Comparison of ENCODE assay signal across 1 cellular context in the genomic region with DNA sequence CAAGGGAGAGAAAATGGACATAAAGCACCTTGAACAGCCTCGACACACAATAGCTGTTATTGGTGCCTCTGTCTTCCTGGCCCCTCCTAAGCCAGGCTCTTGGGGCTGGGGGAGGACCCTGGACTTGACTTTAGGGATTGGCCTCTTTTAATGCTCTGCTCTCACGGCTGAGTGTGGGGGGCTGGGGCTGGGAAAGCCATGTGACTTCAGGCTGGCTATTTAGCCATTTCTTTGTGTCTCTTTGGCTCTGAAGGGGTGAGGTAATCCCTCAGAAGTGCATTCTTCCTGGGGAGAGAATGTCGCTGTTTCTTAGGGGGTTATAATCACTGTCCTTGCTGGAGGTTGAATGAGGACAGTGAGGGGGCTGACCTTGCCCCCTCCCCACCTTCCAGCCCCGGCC.
TF ChIP-seq lines count a peak whose summit lies in the region.

No MANE protein-coding gene starts in this region.

TF ChIP-seq in HEK293, 187 proteins besides CTCF, POLR2A, EP300 and RAD21 (continued from another document):
- TF ChIP-seq, protein P1, sequence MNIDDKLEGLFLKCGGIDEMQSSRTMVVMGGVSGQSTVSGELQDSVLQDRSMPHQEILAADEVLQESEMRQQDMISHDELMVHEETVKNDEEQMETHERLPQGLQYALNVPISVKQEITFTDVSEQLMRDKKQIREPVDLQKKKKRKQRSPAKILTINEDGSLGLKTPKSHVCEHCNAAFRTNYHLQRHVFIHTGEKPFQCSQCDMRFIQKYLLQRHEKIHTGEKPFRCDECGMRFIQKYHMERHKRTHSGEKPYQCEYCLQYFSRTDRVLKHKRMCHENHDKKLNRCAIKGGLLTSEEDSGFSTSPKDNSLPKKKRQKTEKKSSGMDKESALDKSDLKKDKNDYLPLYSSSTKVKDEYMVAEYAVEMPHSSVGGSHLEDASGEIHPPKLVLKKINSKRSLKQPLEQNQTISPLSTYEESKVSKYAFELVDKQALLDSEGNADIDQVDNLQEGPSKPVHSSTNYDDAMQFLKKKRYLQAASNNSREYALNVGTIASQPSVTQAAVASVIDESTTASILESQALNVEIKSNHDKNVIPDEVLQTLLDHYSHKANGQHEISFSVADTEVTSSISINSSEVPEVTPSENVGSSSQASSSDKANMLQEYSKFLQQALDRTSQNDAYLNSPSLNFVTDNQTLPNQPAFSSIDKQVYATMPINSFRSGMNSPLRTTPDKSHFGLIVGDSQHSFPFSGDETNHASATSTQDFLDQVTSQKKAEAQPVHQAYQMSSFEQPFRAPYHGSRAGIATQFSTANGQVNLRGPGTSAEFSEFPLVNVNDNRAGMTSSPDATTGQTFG (tag by site-specific recombination; IDR thresholded peaks at IDR 0.05; ENCODE audit: borderline replicate concordance): no peak
- no peak for TF ChIP-seq WT1 (tag by site-specific recombination; IDR thresholded peaks at IDR 0.05)
- peak; percentile 30; the same call in 1 of the 2 replicates for TF ChIP-seq ZNF341 (tag by site-specific recombination; IDR thresholded peaks at IDR 0.05; ENCODE audit: low read depth)
- no peak for TF ChIP-seq IKZF3 (tag by site-specific recombination; IDR thresholded peaks at IDR 0.05)
- TF ChIP-seq ZSCAN30 (tag by site-specific recombination; IDR thresholded peaks at IDR 0.05): 0 out of 2 replicates have a peak, but pooled peaks have one; percentile 9
- no peak for TF ChIP-seq OVOL3 (tag by site-specific recombination; IDR thresholded peaks at IDR 0.05)
- TF ChIP-seq ZNF585B (tag by site-specific recombination; IDR thresholded peaks at IDR 0.05): no peak
- TF ChIP-seq FEZF1 (tag by site-specific recombination; IDR thresholded peaks at IDR 0.05): peak; percentile 41
- no peak for TF ChIP-seq ZNF350 (tag by site-specific recombination; IDR thresholded peaks at IDR 0.05)
- 0 out of 2 replicates have a peak, but pooled peaks have one; percentile 26 for TF ChIP-seq ZBTB48 (tag by site-specific recombination; IDR thresholded peaks at IDR 0.05)
- no peak for TF ChIP-seq ZNF157 (tag by site-specific recombination; IDR thresholded peaks at IDR 0.05)
- TF ChIP-seq, protein P2, sequence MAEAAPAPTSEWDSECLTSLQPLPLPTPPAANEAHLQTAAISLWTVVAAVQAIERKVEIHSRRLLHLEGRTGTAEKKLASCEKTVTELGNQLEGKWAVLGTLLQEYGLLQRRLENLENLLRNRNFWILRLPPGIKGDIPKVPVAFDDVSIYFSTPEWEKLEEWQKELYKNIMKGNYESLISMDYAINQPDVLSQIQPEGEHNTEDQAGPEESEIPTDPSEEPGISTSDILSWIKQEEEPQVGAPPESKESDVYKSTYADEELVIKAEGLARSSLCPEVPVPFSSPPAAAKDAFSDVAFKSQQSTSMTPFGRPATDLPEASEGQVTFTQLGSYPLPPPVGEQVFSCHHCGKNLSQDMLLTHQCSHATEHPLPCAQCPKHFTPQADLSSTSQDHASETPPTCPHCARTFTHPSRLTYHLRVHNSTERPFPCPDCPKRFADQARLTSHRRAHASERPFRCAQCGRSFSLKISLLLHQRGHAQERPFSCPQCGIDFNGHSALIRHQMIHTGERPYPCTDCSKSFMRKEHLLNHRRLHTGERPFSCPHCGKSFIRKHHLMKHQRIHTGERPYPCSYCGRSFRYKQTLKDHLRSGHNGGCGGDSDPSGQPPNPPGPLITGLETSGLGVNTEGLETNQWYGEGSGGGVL (tag by site-specific recombination; IDR thresholded peaks at IDR 0.05): peak; percentile 30; the same call in 1 of the 2 replicates
- 0 out of 2 replicates have a peak, but pooled peaks have one; percentile 20 for TF ChIP-seq ZBTB17 (tag by site-specific recombination; IDR thresholded peaks at IDR 0.05)
- TF ChIP-seq, protein P3, sequence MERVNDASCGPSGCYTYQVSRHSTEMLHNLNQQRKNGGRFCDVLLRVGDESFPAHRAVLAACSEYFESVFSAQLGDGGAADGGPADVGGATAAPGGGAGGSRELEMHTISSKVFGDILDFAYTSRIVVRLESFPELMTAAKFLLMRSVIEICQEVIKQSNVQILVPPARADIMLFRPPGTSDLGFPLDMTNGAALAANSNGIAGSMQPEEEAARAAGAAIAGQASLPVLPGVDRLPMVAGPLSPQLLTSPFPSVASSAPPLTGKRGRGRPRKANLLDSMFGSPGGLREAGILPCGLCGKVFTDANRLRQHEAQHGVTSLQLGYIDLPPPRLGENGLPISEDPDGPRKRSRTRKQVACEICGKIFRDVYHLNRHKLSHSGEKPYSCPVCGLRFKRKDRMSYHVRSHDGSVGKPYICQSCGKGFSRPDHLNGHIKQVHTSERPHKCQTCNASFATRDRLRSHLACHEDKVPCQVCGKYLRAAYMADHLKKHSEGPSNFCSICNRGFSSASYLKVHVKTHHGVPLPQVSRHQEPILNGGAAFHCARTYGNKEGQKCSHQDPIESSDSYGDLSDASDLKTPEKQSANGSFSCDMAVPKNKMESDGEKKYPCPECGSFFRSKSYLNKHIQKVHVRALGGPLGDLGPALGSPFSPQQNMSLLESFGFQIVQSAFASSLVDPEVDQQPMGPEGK (tag by site-specific recombination; IDR thresholded peaks at IDR 0.05): peak; percentile 45; the same call in 1 of the 2 replicates
- no peak for TF ChIP-seq ZNF501 (tag by site-specific recombination; IDR thresholded peaks at IDR 0.05)
- TF ChIP-seq ZNF10 (tag by site-specific recombination; IDR thresholded peaks at IDR 0.05): no peak
TF ChIP-seq in HEK293: peak in this region for 14.
